In the genomic region with DNA sequence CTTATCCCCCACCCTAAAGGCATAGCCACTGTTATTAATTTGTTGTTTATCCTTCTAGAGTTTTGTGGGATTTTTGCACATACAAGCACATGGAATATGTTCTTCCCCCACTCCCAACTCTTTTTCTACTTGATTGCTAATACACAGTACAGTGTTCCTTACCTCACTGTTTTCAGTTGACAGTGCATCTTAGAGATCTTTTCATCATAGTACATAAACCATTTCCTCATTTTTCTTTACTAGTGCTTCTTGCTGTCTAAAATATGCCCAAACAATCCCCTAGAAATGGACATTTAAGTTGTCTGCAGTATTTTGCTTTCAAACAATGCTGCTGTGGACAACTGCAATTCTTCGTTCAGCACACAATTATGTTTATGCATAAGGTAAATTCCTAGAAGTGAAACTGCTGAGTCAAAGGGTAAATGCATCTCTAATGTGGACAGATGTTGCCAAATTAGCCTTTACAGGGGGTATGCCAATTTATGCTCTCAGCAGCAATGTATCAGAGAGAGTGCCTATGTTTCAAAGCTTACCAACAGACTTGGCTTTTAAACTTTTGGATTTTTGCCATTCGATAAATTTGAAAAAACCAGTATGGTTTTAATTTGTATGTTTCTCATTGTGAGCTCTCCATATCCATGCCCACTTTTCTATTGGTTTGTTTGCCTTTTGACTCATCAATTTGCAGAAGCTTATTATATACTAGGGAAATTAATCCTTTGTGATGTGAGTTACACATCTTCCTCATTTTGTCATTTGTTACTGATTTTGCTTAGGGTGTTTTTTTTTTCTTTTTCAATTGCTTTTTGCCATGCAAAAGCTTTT, we compare ENCODE assay signal across 12 cellular contexts.
DNase-seq lines count a peak whose midpoint lies in the region; ATAC-seq lines count a peak whose summit lies in the region.
"Had no signal": no experiment of that assay in that cellular context is flagged by ENCODE, and none has a peak within 500 bp of the region (broad histone marks: within the 10 kb centered on the region; RNA-seq: fewer than 3 reads in every experiment).

No MANE protein-coding gene starts in this region.

- H3K27ac Mint-ChIP-seq in dendritic cell treated with granulocyte-macrophage colony-stimulating factor and Interleukin-4, amounts not matched to agents 40 ng/mL and 50 ng/mL, for 4 days = peak overlapping the region; percentile 40
- H3K27ac Mint-ChIP-seq: activated CD8-positive, alpha-beta T cell treated with anti-CD3 and anti-CD28 coated beads for 36 hours; CD4-positive, alpha-beta T cell; HFFc6 had no signal

- peaks cover 57% of the 10 kb centered on the region for H3K4me1 Mint-ChIP-seq in dendritic cell treated with granulocyte-macrophage colony-stimulating factor and Interleukin-4, amounts not matched to agents 40 ng/mL and 50 ng/mL, for 4 days (ENCODE audit: low read depth)
- peaks cover 11% of the 10 kb centered on the region for H3K4me1 Mint-ChIP-seq in activated T-cell treated with anti-CD3 and anti-CD28 coated beads, Interleukin-2, amount 50 U/mL, for 4 hours (ENCODE audit: low read depth)

- H3K27me3 Mint-ChIP-seq in dendritic cell treated with granulocyte-macrophage colony-stimulating factor and Interleukin-4, amounts not matched to agents 40 ng/mL and 50 ng/mL, for 4 days = no peaks in the 10 kb centered on the region
- H3K27me3 Mint-ChIP-seq in activated T-cell treated with anti-CD3 and anti-CD28 coated beads, Interleukin-2, amount 50 U/mL, for 4 hours (ENCODE audit: low read depth) = no peaks in the 10 kb centered on the region
- H3K27me3 Mint-ChIP-seq: activated CD8-positive, alpha-beta T cell treated with anti-CD3 and anti-CD28 coated beads for 36 hours; CD4-positive, alpha-beta T cell had no signal

- DNase-seq in CD1c-positive myeloid dendritic cell (ENCODE audit: extremely low spot score) (peak; percentile 51), NCI-H446 treated with DMSO at 0.1 percent for 48 hours (lab: John Stamatoyannopoulos, UW) (peak; percentile 97), iPS-NIHi7 (ENCODE audit: extremely low spot score) (no peak), HuH-7.5 (ENCODE audit: low spot score) (no peak)
- no peak for DNase-seq in activated T-cell treated with anti-CD3 and anti-CD28 coated beads, Interleukin-2, amount 50 U/mL, for 4 hours
- no peak for DNase-seq in activated naive CD4-positive, alpha-beta T cell treated with anti-CD3 and anti-CD28 coated beads, Interleukin-2, amount 50 U/mL, for 16 hours
- DNase-seq: activated CD8-positive, alpha-beta T cell treated with anti-CD3 and anti-CD28 coated beads for 36 hours; CD4-positive, alpha-beta T cell; HFFc6; sigmoid colon had no signal

- intact Hi-C loops in dendritic cell treated with granulocyte-macrophage colony-stimulating factor and Interleukin-4, amounts not matched to agents 40 ng/mL and 50 ng/mL, for 4 days (cut with micrococcal nuclease) = no loop called here

- peaks cover 18% of the 10 kb centered on the region for H3K36me3 Mint-ChIP-seq in dendritic cell treated with granulocyte-macrophage colony-stimulating factor and Interleukin-4, amounts not matched to agents 40 ng/mL and 50 ng/mL, for 4 days (ENCODE audit: low read depth)
- H3K36me3 Mint-ChIP-seq in activated T-cell treated with anti-CD3 and anti-CD28 coated beads, Interleukin-2, amount 50 U/mL, for 4 hours (ENCODE audit: insufficient read depth) = no peaks in the 10 kb centered on the region

- ATAC-seq in GM19463 (IDR thresholded peaks at IDR 0.05; ENCODE audit: unreplicated experiment) = peak; percentile 67
- ATAC-seq in activated T-cell treated with anti-CD3 and anti-CD28 coated beads, Interleukin-2, amount 50 U/mL, for 4 hours = no peak
- ATAC-seq: activated CD8-positive, alpha-beta T cell treated with anti-CD3 and anti-CD28 coated beads for 36 hours had no signal

- peaks cover 24% of the 10 kb centered on the region for H3K9me3 Mint-ChIP-seq in dendritic cell treated with granulocyte-macrophage colony-stimulating factor and Interleukin-4, amounts not matched to agents 40 ng/mL and 50 ng/mL, for 4 days
- H3K9me3 Mint-ChIP-seq in activated T-cell treated with anti-CD3 and anti-CD28 coated beads, Interleukin-2, amount 50 U/mL, for 4 hours = peaks cover 15% of the 10 kb centered on the region
- H3K9me3 Mint-ChIP-seq: HFFc6 had no signal

- no peak overlapping the region for H3K4me3 Mint-ChIP-seq in dendritic cell treated with granulocyte-macrophage colony-stimulating factor and Interleukin-4, amounts not matched to agents 40 ng/mL and 50 ng/mL, for 4 days
- no peak overlapping the region for H3K4me3 Mint-ChIP-seq in activated T-cell treated with anti-CD3 and anti-CD28 coated beads, Interleukin-2, amount 50 U/mL, for 4 hours
- H3K4me3 Mint-ChIP-seq: activated CD8-positive, alpha-beta T cell treated with anti-CD3 and anti-CD28 coated beads for 36 hours; CD4-positive, alpha-beta T cell; HFFc6 had no signal

Comparison
In these comparisons a context has a peak if more than half of its experiments do, and no peak if none do; other contexts are left out.
1. DNase-seq: peak in CD1c-positive myeloid dendritic cell (single experiment) and NCI-H446 treated with DMSO at 0.1 percent for 48 hours (single experiment); none in activated T-cell treated with anti-CD3 and anti-CD28 coated beads, Interleukin-2, amount 50 U/mL, for 4 hours (single experiment), iPS-NIHi7 (single experiment), HuH-7.5 (single experiment) and activated naive CD4-positive, alpha-beta T cell treated with anti-CD3 and anti-CD28 coated beads, Interleukin-2, amount 50 U/mL, for 16 hours (single experiment).